ENCODE assay signal across 7 cellular contexts in the genomic region with DNA sequence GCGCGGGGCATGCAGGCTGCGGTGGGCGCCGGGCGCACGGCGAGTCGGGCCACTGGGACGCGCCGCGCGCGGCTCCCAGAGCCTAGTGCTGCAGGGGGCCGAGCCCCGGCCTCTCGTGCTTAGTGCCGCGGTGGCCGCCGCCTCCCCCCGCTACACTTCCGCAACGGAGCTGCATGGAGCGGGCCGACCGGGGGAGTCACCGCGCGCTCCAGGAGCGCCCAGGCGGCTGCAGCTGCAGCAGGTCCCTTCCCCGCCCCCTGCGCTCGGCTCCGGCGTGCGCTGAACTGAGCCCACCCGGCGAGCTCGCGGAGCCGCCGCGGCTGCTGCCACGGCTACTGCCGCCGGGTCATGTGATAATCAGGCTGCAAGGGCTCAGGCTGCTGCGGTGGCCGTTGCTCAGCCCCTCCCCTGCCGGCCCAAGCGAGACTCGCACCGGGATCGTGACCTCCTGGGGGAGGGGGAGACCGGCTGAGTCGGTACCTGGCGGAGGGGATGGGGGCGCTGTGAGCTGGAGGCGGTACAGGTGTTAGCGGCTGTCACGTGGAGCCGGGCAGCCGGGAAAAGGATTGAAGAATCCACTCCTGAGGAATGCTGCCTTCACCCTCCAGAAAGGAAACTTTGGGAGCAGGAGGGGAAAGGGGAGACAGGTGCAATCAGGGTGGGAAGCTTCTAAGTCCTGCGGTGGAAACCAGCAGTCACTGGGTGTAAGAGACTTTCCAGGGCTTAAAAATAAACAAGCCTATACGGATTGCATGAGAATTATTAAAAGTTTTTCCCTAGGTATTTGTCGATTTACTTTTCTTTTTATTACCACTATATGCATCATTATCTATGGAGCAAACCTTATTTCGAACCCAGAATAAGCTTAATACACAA. TPM values are rescaled to one million over a fixed set of nuclear protein-coding genes. Genes with fewer than 3 reads are reported as not detected.
A peak's percentile ranks its signal among the peaks of the same experiment; 100 is the strongest.
DNase-seq lines count a peak whose midpoint lies in the region; ATAC-seq, FAIRE-seq and TF ChIP-seq lines count a peak whose summit lies in the region.

A gene with protein sequence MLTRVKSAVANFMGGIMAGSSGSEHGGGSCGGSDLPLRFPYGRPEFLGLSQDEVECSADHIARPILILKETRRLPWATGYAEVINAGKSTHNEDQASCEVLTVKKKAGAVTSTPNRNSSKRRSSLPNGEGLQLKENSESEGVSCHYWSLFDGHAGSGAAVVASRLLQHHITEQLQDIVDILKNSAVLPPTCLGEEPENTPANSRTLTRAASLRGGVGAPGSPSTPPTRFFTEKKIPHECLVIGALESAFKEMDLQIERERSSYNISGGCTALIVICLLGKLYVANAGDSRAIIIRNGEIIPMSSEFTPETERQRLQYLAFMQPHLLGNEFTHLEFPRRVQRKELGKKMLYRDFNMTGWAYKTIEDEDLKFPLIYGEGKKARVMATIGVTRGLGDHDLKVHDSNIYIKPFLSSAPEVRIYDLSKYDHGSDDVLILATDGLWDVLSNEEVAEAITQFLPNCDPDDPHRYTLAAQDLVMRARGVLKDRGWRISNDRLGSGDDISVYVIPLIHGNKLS (minus strand): TSS at position 352 of the 876 bp plus-strand sequence. CDS start 414 bp downstream, outside the sequence.

- no peak for TF ChIP-seq EP300 in Ishikawa (IDR thresholded peaks at IDR 0.05; ENCODE audit: borderline replicate concordance)
- TF ChIP-seq EP300 in GM12878 (IDR thresholded peaks at IDR 0.05; ENCODE audit: borderline replicate concordance in 1 of 2, control insufficient read depth in 1 of 2, low read depth in 2 of 2, low read length in 2 of 2) = no peak

- no peaks in the 10 kb centered on the region for H3F3A ChIP-seq in GM23248 (ENCODE audit: insufficient read depth)

- BruUV-seq in Panc1 (replicated peaks; lab: Mats Ljungman, UMichigan) = no TSS peak
- no TSS peak for BruUV-seq in GM12878 (replicated peaks; lab: Mats Ljungman, UMichigan)

- no peaks in the 10 kb centered on the region for H3K4me1 ChIP-seq in GM23248 (ENCODE audit: insufficient read depth)
- H3K4me1 ChIP-seq in Panc1 (ENCODE audit: control insufficient read depth, insufficient read depth, low read length) = peaks cover 28% of the 10 kb centered on the region
- peaks cover 6% of the 10 kb centered on the region for H3K4me1 ChIP-seq in GM12878 (ENCODE audit: control insufficient read depth, insufficient read depth, low read length)
- H3K4me1 ChIP-seq in rectal smooth muscle tissue (ENCODE audit: control insufficient read depth, insufficient read depth, low read length) = peaks cover 4% of the 10 kb centered on the region

- DNase-seq in GM12865 (ENCODE audit: low read depth) (peak; percentile 81), GM23248 (peak; percentile 56), Panc1 (ENCODE audit: low read depth, low spot score) (peak; percentile 28), GM12878 (ENCODE audit: low read depth, low spot score) (no peak), iPS DF 19.7 (ENCODE audit: low read depth, low spot score) (peak; percentile 83)

- H3K27me3 ChIP-seq in GM23248 (replicated peaks; ENCODE audit: insufficient read depth) (peaks cover 43% of the 10 kb centered on the region), Panc1 (ENCODE audit: control insufficient read depth, insufficient read depth, low read length) (no peaks in the 10 kb centered on the region), GM12878 (replicated peaks in 1 of 2; ENCODE audit: control insufficient read depth in 2 of 2, insufficient read depth in 2 of 2, low read length in 1 of 2) (peaks cover 7 to 24% of the 10 kb centered on the region in 2 experiments), rectal smooth muscle tissue (ENCODE audit: control insufficient read depth, insufficient read depth, low read length) (peaks cover 4% of the 10 kb centered on the region)

- RAD21 ChIA-PET in GM12878 (lab: Charles Lee; ENCODE audit: unreplicated experiment) = no interaction called here

- 3 to 4% methylated on average over 36 to 63 of the region's 69 CpGs for WGBS in GM23248 (ENCODE audit: low coverage in 1 of 2, low lambda C conversion rate in 2 of 2, missing lambda C conversion rate in 2 of 2), 2 experiments
- 3% methylated on average over 57 of the region's 69 CpGs for WGBS in GM12878 (ENCODE audit: insufficient coverage, insufficient replicate concordance, low lambda C conversion rate, missing lambda C conversion rate)

- ATAC-seq in Panc1 (peak; percentile 92), GM12878 (peak; percentile 82)

- H2AFZ ChIP-seq in GM23248 = peak within 1 kb of the TSS; percentile 82
- H2AFZ ChIP-seq in GM12878 (ENCODE audit: control insufficient read depth, low read depth, low read length) = peak within 1 kb of the TSS; percentile 65

- in situ Hi-C loops in GM23248 (cut with MboI) (no loop called here), Panc1 (cut with HindIII; ENCODE audit: low pct_unique_long_range_greater_than_20kb, low sequenced_read_pairs) (no loop called here), GM12878 (cut with MboI) (no loop called here)

- SMC1A ChIA-PET in GM12878 (lab: Charles Lee; ENCODE audit: uncharacterized antibody, unreplicated experiment) = no interaction called here

- TF ChIP-seq RAD21 in Ishikawa (IDR thresholded peaks at IDR 0.05; ENCODE audit: low read depth) = peak; percentile 38; the same call in 1 of the 2 replicates
- no peak for TF ChIP-seq RAD21 in GM12878 (IDR thresholded peaks at IDR 0.05; ENCODE audit: insufficient read depth, low read depth, low read length)

- FAIRE-seq in GM12878 (lab: Jason Lieb, UNC) = no peak

- TF ChIP-seq POLR2A in GM12878 (IDR thresholded peaks at IDR 0.05; ENCODE audit: low read depth, low read length) = no peak

- POLR2A ChIA-PET in Panc1 (lab: Charles Lee) (interaction anchor here (0.5 kb wide), 1 partner anchor 165 kb away, joined by 3 read pairs; no protein-coding TSS in a partner anchor), GM12878 (lab: Charles Lee) (interaction anchor here (0.6 kb wide), 1 partner anchor 67 kb away, joined by 3 read pairs; no protein-coding TSS in a partner anchor)

- peak within 1 kb of the TSS; percentile 38; the same call in 1 of the 2 replicates for H3K9ac ChIP-seq in GM23248
- peak within 1 kb of the TSS; percentile 27; the same call in 1 of the 2 replicates for H3K9ac ChIP-seq in GM12878 (ENCODE audit: control insufficient read depth, insufficient read depth, low read length)
- no peak within 1 kb of the TSS for H3K9ac ChIP-seq in rectal smooth muscle tissue (ENCODE audit: low read length)

- H4K20me1 ChIP-seq in GM23248 (ENCODE audit: insufficient read depth) = no peaks in the 10 kb centered on the region
- no peaks in the 10 kb centered on the region for H4K20me1 ChIP-seq in GM12878 (ENCODE audit: control insufficient read depth, insufficient read depth)

- CTCF ChIA-PET in Panc1 (lab: Charles Lee) = interaction anchor here (0.8 kb wide), 1 partner anchor 9 kb away, joined by 3 read pairs; no protein-coding TSS in a partner anchor
- CTCF ChIA-PET in GM12878 (lab: Yijun Ruan, JAX) = no interaction called here

- TF ChIP-seq CTCF in GM12865 (IDR thresholded peaks at IDR 0.05; ENCODE audit: insufficient read depth, low read depth, low read length, missing control alignments) = peak; percentile 42
- peak; percentile 76 for TF ChIP-seq CTCF in Panc1 (IDR thresholded peaks at IDR 0.05)
- TF ChIP-seq CTCF in GM12878 (IDR thresholded peaks at IDR 0.05 in 2 of 3, conservative IDR thresholded peaks at IDR 0.05 in 1 of 3; ENCODE audit: control insufficient read depth in 2 of 3, extremely low read depth in 1 of 3, insufficient read depth in 1 of 3, low read depth in 3 of 3, low read length in 3 of 3) = peak in 2 of 3 experiments; percentile 23 to 35; a peak in 3 of 6 replicates

- H3K4me2 ChIP-seq in GM23248 (ENCODE audit: unreplicated experiment) = peak within 1 kb of the TSS; percentile 81
- H3K4me2 ChIP-seq in GM12878 (ENCODE audit: control insufficient read depth, insufficient read depth) = peak within 1 kb of the TSS; percentile 93

- H3K36me3 ChIP-seq in GM23248 (ENCODE audit: low read depth) (no peaks in the 10 kb centered on the region), Panc1 (ENCODE audit: control insufficient read depth, insufficient read depth, low read length) (no peaks in the 10 kb centered on the region), GM12878 (ENCODE audit: control insufficient read depth in 2 of 2, insufficient read depth in 2 of 2, low read length in 1 of 2) (no peaks in the 10 kb centered on the region), rectal smooth muscle tissue (ENCODE audit: control insufficient read depth, insufficient read depth, low read length) (no peaks in the 10 kb centered on the region)

- no peaks in the 10 kb centered on the region for H3K9me2 ChIP-seq in GM23248 (ENCODE audit: insufficient read depth)

- H3K27ac ChIP-seq in GM23248 = no peak within 1 kb of the TSS
- H3K27ac ChIP-seq in Panc1 (ENCODE audit: low read length) = peak within 1 kb of the TSS; percentile 84
- H3K27ac ChIP-seq in GM12878 (ENCODE audit: control insufficient read depth, insufficient read depth) = no peak within 1 kb of the TSS
- no peak within 1 kb of the TSS for H3K27ac ChIP-seq in rectal smooth muscle tissue (ENCODE audit: low read depth, low read length)

- no peaks in the 10 kb centered on the region for H3K9me3 ChIP-seq in GM23248 (ENCODE audit: low read depth)
- no peaks in the 10 kb centered on the region for H3K9me3 ChIP-seq in Panc1 (ENCODE audit: control insufficient read depth, insufficient read depth, low read depth, low read length)
- no peaks in the 10 kb centered on the region for H3K9me3 ChIP-seq in GM12878 (replicated peaks; ENCODE audit: control insufficient read depth, insufficient read depth, low read length)

- peak within 1 kb of the TSS; percentile 68 for H3K4me3 ChIP-seq in GM12865 (ENCODE audit: low read depth, low read length)
- H3K4me3 ChIP-seq in GM23248 = peak within 1 kb of the TSS; percentile 72
- peak within 1 kb of the TSS; percentile 75 to 87 for H3K4me3 ChIP-seq in Panc1 (ENCODE audit: low read depth in 2 of 2, low read length in 2 of 2)
- H3K4me3 ChIP-seq in GM12878 = peak within 1 kb of the TSS; percentile 63
- peak within 1 kb of the TSS; percentile 77 for H3K4me3 ChIP-seq in rectal smooth muscle tissue (ENCODE audit: low read length)

- H3K79me2 ChIP-seq in GM23248 (ENCODE audit: insufficient read depth) = no peaks in the 10 kb centered on the region
- H3K79me2 ChIP-seq in GM12878 (ENCODE audit: control insufficient read depth, insufficient read depth, low read length) = no peaks in the 10 kb centered on the region

- intact Hi-C loops in Panc1 (cut with micrococcal nuclease; ENCODE audit: unreplicated experiment) = no loop called here
- intact Hi-C loops in GM12878 (cut with micrococcal nuclease; ENCODE audit: unreplicated experiment) = no loop called here

RNA-seq across cellular contexts. Expression of the gene that starts here (rescaled TPM):
- total RNA-seq in GM23248 (2014; rRNA removed; shearing (Covaris generic)) = 0.13 and 1.2 TPM in 2 replicates
- polyA plus RNA-seq in GM23248 (2016; fragmentation: Nextera tagmentation; extraction: Ambion mirVana) (0.03 and 0.13 TPM in 2 replicates), GM12878 (2011; rRNA removed) (0.14 and 0.23 TPM in 2 replicates), GM12878 (2014; fragmentation: Illumina TruSeq; extraction: Trizol) (0.50 and 0.74 TPM in 2 replicates), GM12878 (2014; fragmentation: Nextera tagmentation; extraction: Ambion mirVana) (under 1 TPM; 0.11 to 0.27 TPM), GM12878 (2014; rRNA removed) (0.42 and 0.49 TPM in 2 replicates), GM12878 (2016; fragmentation: Nextera tagmentation; extraction: Ambion mirVana) (under 1 TPM; 0.19 to 0.83 TPM)
- total RNA-seq in Panc1 (2021; ENCODE audit: unreplicated experiment) (22.9 TPM), GM12878 (2014; rRNA removed) (0.51 and 0.54 TPM in 2 replicates), GM12878 (2014; rRNA removed; fragmentation: Illumina TruSeq; extraction: Trizol) (0.37 and 0.67 TPM in 2 replicates), GM12878 (2021) (0.45 and 0.56 TPM in 2 replicates)
- polyA plus RNA-seq in Panc1 (2012; ENCODE audit: insufficient read length) = 9.8 TPM
- total RNA-seq in GM12878 (2013; cell fraction: nucleolus; rRNA removed) = 0.23 and 1.3 TPM in 2 replicates
- polyA plus RNA-seq in GM12878 (2011; ENCODE audit: low read depth) = 0.22 TPM
- 0.12 and 0.15 TPM in 2 replicates for polyA plus RNA-seq in GM12878 (2011; cell fraction: cytosol; rRNA removed)
- 0.13 and 0.16 TPM in 2 replicates for polyA plus RNA-seq in GM12878 (2011; cell fraction: nucleus; rRNA removed)
- polyA plus RNA-seq in GM12878 (2012) = 0.27 and 0.39 TPM in 2 replicates
- 0.22 and 0.26 TPM in 2 replicates for polyA minus RNA-seq in GM12878 (2011; rRNA and poly(A)+ RNA removed)
- not detected in 2 replicates for polyA minus RNA-seq in GM12878 (2011; cell fraction: cytosol; rRNA and poly(A)+ RNA removed)
- polyA minus RNA-seq in GM12878 (2011; cell fraction: nucleus; rRNA and poly(A)+ RNA removed) = 0.10 and 0.12 TPM in 2 replicates

Comparison
In these comparisons a context has a peak if more than half of its experiments do, and no peak if none do; other contexts are left out.
1. RNA of the gene that starts here (total RNA-seq): 22.9 TPM in Panc1 (single experiment); 0.13 to 1.2 TPM in GM23248 and 0.23 to 1.3 TPM in GM12878; every median in the first group is over 10 times any median in the second.
2. Peak in every context shown above with its lines, with median percentiles within 50 percentile points of each other: H3K4me3 ChIP-seq and CTCF ChIP-seq.